10 cellular contexts compared by ENCODE assay signal in the genomic region with DNA sequence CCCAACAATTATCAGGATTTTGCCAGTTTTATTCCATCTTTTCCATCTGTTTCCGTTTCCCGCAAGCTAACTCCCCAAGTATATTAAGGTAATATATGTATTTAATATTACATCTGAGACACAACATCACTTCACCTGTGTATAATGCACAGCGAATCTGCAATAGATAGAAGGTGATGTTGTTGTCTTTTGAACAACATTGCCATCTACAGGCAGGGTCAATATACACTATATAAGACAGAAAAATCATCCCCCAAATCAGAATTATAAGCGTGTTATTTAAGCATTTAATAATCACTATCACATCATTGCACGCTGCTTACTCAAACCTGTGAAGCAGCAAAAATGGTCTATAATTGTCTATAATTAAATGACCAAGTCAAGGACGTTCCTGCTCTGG.
DNase-seq lines count a peak whose midpoint lies in the region; ATAC-seq and TF ChIP-seq lines count a peak whose summit lies in the region.
"Had no signal": no experiment of that assay in that cellular context is flagged by ENCODE, and none has a peak within 500 bp of the region (broad histone marks: within the 10 kb centered on the region; RNA-seq: fewer than 3 reads in every experiment).

No MANE protein-coding gene starts in this region.

- H3K27ac ChIP-seq in RWPE1: no peak overlapping the region

- POLR2A ChIA-PET in HEK293T (lab: Yijun Ruan, JAX): no interaction called here
- POLR2A ChIA-PET in RWPE1 (lab: Yijun Ruan, JAX; ENCODE audit: low non-redundant PET): no interaction called here

- DNase-seq in ACHN (peak; percentile 13), HEK293T (ENCODE audit: extremely low spot score) (peak; percentile 6), RWPE1 (ENCODE audit: low spot score) (peak; percentile 0), iPS-NIHi11 (ENCODE audit: low spot score) (peak; percentile 5), NCI-H2227 treated with DMSO at 0.1 percent for 48 hours (lab: John Stamatoyannopoulos, UW) (no peak)
- DNase-seq: activated CD4-positive, alpha-beta T cell treated with anti-CD3 and anti-CD28 coated beads for 48 hours; IMR-90 had no signal

- CTCF ChIA-PET in HEK293T (lab: Yijun Ruan, JAX) (no interaction called here), RWPE1 (lab: Yijun Ruan, JAX) (interaction anchor here (0.7 kb wide), 1 partner anchor 535 kb away, joined by 9 read pairs; no protein-coding TSS in a partner anchor)

- in situ Hi-C loops in ACHN (cut with HindIII; ENCODE audit: low pct_ligation_motif_present, low pct_unique_long_range_greater_than_20kb, low sequenced_read_pairs): no loop called here

- 0 out of 2 replicates have a peak, but pooled peaks have one; percentile 7 for TF ChIP-seq CTCF in RWPE1 (conservative IDR thresholded peaks at IDR 0.05; ENCODE audit: low read depth)

- ATAC-seq in HG03095 (IDR thresholded peaks at IDR 0.05; ENCODE audit: unreplicated experiment) (no peak), GM18519 (IDR thresholded peaks at IDR 0.05; ENCODE audit: low FRiP score, unreplicated experiment) (no peak), HG03196 (IDR thresholded peaks at IDR 0.05; ENCODE audit: unreplicated experiment) (no peak)

TF ChIP-seq in HEK293T, 16 proteins besides CTCF, POLR2A, EP300 and RAD21:
- TF ChIP-seq NFRKB (IDR thresholded peaks at IDR 0.05): no peak
- TF ChIP-seq BHLHE40 (IDR thresholded peaks at IDR 0.05; ENCODE audit: borderline replicate concordance): no peak
- no peak for TF ChIP-seq SP1 (IDR thresholded peaks at IDR 0.05)
- TF ChIP-seq L3MBTL2 (conservative IDR thresholded peaks at IDR 0.05): no peak
- TF ChIP-seq FOXA1 (IDR thresholded peaks at IDR 0.05): no peak
- no peak for TF ChIP-seq HDGF (IDR thresholded peaks at IDR 0.05; ENCODE audit: borderline replicate concordance)
- TF ChIP-seq, protein P1, sequence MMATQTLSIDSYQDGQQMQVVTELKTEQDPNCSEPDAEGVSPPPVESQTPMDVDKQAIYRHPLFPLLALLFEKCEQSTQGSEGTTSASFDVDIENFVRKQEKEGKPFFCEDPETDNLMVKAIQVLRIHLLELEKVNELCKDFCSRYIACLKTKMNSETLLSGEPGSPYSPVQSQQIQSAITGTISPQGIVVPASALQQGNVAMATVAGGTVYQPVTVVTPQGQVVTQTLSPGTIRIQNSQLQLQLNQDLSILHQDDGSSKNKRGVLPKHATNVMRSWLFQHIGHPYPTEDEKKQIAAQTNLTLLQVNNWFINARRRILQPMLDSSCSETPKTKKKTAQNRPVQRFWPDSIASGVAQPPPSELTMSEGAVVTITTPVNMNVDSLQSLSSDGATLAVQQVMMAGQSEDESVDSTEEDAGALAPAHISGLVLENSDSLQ (IDR thresholded peaks at IDR 0.05): no peak
- TF ChIP-seq ARNT (IDR thresholded peaks at IDR 0.05): no peak
- TF ChIP-seq ELF4 (IDR thresholded peaks at IDR 0.05): no peak
- TF ChIP-seq ZNF384 (IDR thresholded peaks at IDR 0.05): no peak
- no peak for TF ChIP-seq SUZ12 (IDR thresholded peaks at IDR 0.05)
- no peak for TF ChIP-seq CTBP1 (IDR thresholded peaks at IDR 0.05; ENCODE audit: borderline replicate concordance)
- no peak for TF ChIP-seq FOXK2 (IDR thresholded peaks at IDR 0.05)
